Comparison of ENCODE assay signal across 22 cellular contexts in the genomic region with DNA sequence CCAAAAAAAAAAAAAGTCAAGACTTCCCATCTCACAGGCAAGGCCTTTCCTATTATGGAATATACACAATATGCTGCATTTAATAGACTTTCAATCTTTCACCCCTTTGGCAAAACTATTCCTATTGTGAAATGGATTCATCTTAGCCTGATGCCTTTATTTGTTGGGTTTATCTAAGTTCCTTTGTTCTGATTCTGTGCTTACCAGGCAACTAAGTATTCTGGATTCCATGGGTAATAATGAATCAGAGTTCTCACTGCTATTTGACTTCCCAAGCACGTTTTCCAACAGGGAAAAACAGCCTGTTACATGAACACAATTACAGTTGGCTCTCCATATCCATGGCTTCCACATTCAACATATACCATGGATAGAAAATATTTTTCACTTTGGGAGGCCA.
DNase-seq lines count a peak whose midpoint lies in the region; TF ChIP-seq lines count a peak whose summit lies in the region.
"Had no signal": no experiment of that assay in that cellular context is flagged by ENCODE, and none has a peak within 500 bp of the region (broad histone marks: within the 10 kb centered on the region; RNA-seq: fewer than 3 reads in every experiment).

No MANE protein-coding gene starts in this region.

- H3K27ac ChIP-seq in substantia nigra (ENCODE audit: low read depth, low read length, poor library complexity, severe bottlenecking), result peak overlapping the region; percentile 5
- H3K27ac ChIP-seq: KMS-11, SJSA1 had no signal

- H3K4me3 ChIP-seq in fibroblast of pulmonary artery (replicated peaks; ENCODE audit: low read depth, low read length), result no peak overlapping the region
- H3K4me3 ChIP-seq: BLaER1 treated with 17β-estradiol and CSF1 and Interleukin-3, amounts not matched to agents 10 nM and 100 nM; SJSA1 had no signal

- no peak for TF ChIP-seq CTCF in fibroblast of pulmonary artery (IDR thresholded peaks at IDR 0.05; ENCODE audit: low read length, missing control alignments)

- DNase-seq in GM03348 (ENCODE audit: low spot score) (peak; percentile 35), NCI-H226 (peak; percentile 13), fibroblast of pulmonary artery (ENCODE audit: low read depth) (peak; percentile 22), substantia nigra (lab: John Stamatoyannopoulos, UW) (no peak), hippocampal formation (lab: John Stamatoyannopoulos, UW) (no peak), germinal center (ENCODE audit: low spot score) (no peak), NCI-H526 treated with DMSO at 0.1 percent for 48 hours (lab: John Stamatoyannopoulos, UW) (no peak)
- DNase-seq: Caco-2; CD4-positive, alpha-beta memory T cell; DMS 273 treated with DMSO at 0.1 percent for 48 hours; DMS79 treated with DMSO at 0.1 percent for 48 hours; H7; IMR-90; NCI-H1092 treated with DMSO at 0.1 percent for 48 hours; NCI-H2029 treated with DMSO at 0.1 percent for 48 hours; NCI-H345; NCI-H524; NCI-H82; OCI-M1 had no signal

Comparison
In these comparisons a context has a peak if more than half of its experiments do, and no peak if none do; other contexts are left out.
1. DNase-seq: peak in GM03348 (single experiment), NCI-H226 (single experiment) and fibroblast of pulmonary artery (single experiment); none in substantia nigra (0 of 49), hippocampal formation (0 of 2), germinal center (single experiment) and NCI-H526 treated with DMSO at 0.1 percent for 48 hours (single experiment).